8 cellular contexts compared by ENCODE assay signal in the genomic region with DNA sequence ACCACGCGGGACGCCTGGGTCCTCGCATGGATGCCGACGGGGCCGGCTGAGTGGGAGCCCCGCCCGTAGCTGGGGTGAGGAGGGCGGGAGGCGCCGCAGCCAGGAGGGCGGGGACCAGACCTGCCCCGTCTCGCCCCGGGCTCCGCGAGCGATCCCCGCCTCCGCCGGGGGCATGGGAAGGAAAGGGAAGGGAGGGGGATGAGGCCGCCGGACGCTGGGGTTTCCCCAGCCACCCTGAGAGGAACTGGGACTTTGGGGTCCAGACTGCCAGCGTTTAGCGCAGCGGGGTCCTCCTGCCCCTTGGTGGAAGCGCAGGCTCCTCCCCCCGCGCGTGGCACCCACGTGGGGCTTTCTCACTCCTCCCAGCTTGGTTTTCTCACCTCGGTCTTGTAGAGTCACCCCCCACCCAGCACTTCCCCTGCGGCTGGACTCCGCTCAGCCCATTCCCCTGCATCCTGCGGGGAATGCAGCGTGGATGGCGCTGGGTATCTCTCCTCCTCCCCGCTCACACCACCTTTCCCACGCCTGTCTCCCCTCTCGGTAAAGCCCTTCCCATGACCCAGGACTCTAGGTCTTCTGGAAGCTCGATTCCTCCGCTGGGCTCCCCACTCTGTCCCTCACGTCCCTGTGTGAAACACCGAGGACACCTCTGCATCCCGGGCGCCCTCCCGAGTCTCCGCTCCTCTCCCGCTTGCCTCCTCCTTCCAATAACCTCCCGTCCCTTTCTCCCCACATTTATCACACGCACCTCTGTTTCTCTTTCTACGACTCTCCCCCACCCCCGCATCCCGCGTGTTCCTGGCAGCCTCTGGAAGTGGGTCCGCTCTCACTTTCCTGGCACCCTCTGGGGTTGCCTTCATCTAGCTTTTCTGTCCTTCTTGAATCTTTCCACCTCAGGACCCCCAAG. TPM values are rescaled to one million over a fixed set of nuclear protein-coding genes. Genes with fewer than 3 reads are reported as not detected.
DNase-seq lines count a peak whose midpoint lies in the region; ATAC-seq and TF ChIP-seq lines count a peak whose summit lies in the region.

No MANE protein-coding gene starts in this region.

- H3K4me3 ChIP-seq in CD4-positive, CD25-positive, alpha-beta regulatory T cell (ENCODE audit: low read depth, low read length) = peak overlapping the region; percentile 97
- peak overlapping the region; percentile 88 for H3K4me3 ChIP-seq in lower lobe of right lung

- H3K4me1 ChIP-seq in CD4-positive, CD25-positive, alpha-beta regulatory T cell (ENCODE audit: control insufficient read depth, insufficient read depth, low read length, poor library complexity, severe bottlenecking) = peaks cover 62% of the 10 kb centered on the region
- H3K4me1 ChIP-seq in lower lobe of right lung = peaks cover 52% of the 10 kb centered on the region

- peaks cover 0 to 4% (median 0%) of the 10 kb centered on the region in 7 donors for H3K9me3 Mint-ChIP-seq in CD4-positive, CD25-positive, alpha-beta regulatory T cell
- no peaks in the 10 kb centered on the region for H3K9me3 Mint-ChIP-seq in dendritic cell treated with granulocyte-macrophage colony-stimulating factor and Interleukin-4, amounts not matched to agents 40 ng/mL and 50 ng/mL, for 4 days

- H3K4me1 Mint-ChIP-seq in CD4-positive, CD25-positive, alpha-beta regulatory T cell = peaks cover 16 to 63% (median 41%) of the 10 kb centered on the region in 4 donors
- peaks cover 54% of the 10 kb centered on the region for H3K4me1 Mint-ChIP-seq in dendritic cell treated with granulocyte-macrophage colony-stimulating factor and Interleukin-4, amounts not matched to agents 40 ng/mL and 50 ng/mL, for 4 days (ENCODE audit: low read depth)

- peaks cover 12% of the 10 kb centered on the region for H3K36me3 Mint-ChIP-seq in CD4-positive, CD25-positive, alpha-beta regulatory T cell
- H3K36me3 Mint-ChIP-seq in dendritic cell treated with granulocyte-macrophage colony-stimulating factor and Interleukin-4, amounts not matched to agents 40 ng/mL and 50 ng/mL, for 4 days (ENCODE audit: low read depth) = peaks cover 80% of the 10 kb centered on the region

- peak overlapping the region; percentile 64 to 99 (median 98) for H3K27ac Mint-ChIP-seq in CD4-positive, CD25-positive, alpha-beta regulatory T cell
- peak overlapping the region; percentile 88 for H3K27ac Mint-ChIP-seq in dendritic cell treated with granulocyte-macrophage colony-stimulating factor and Interleukin-4, amounts not matched to agents 40 ng/mL and 50 ng/mL, for 4 days

- H3K27me3 Mint-ChIP-seq in CD4-positive, CD25-positive, alpha-beta regulatory T cell = peaks cover 5% of the 10 kb centered on the region
- no peaks in the 10 kb centered on the region for H3K27me3 Mint-ChIP-seq in dendritic cell treated with granulocyte-macrophage colony-stimulating factor and Interleukin-4, amounts not matched to agents 40 ng/mL and 50 ng/mL, for 4 days

- TF ChIP-seq CTCF in lower lobe of right lung (IDR thresholded peaks at IDR 0.05) = no peak

- H3K36me3 ChIP-seq in CD4-positive, CD25-positive, alpha-beta regulatory T cell (ENCODE audit: control insufficient read depth, insufficient read depth, low read length) = peaks cover 11% of the 10 kb centered on the region
- H3K36me3 ChIP-seq in KOPT-K1 (ENCODE audit: insufficient read depth, low read length) = peaks cover 24% of the 10 kb centered on the region; the same call in 1 of the 2 replicates
- H3K36me3 ChIP-seq in lower lobe of right lung = peaks cover 19% of the 10 kb centered on the region

- H3K4me3 Mint-ChIP-seq in CD4-positive, CD25-positive, alpha-beta regulatory T cell = peak overlapping the region; percentile 97 to 100 (median 100)
- H3K4me3 Mint-ChIP-seq in dendritic cell treated with granulocyte-macrophage colony-stimulating factor and Interleukin-4, amounts not matched to agents 40 ng/mL and 50 ng/mL, for 4 days = peak overlapping the region; percentile 100

- peak; percentile 59 to 62 for ATAC-seq in CD4-positive, CD25-positive, alpha-beta regulatory T cell (ENCODE audit: low read depth in 2 of 2)
- ATAC-seq in GM19463 (IDR thresholded peaks at IDR 0.05; ENCODE audit: unreplicated experiment) (peak; percentile 45), lower lobe of right lung (peak; percentile 70 to 71)

- peak overlapping the region; percentile 92 for H3K27ac ChIP-seq in CD4-positive, CD25-positive, alpha-beta regulatory T cell (ENCODE audit: insufficient read depth, low read length, poor library complexity, severe bottlenecking)
- peak overlapping the region; percentile 75 for H3K27ac ChIP-seq in KOPT-K1 (ENCODE audit: low read depth, low read length, poor library complexity, severe bottlenecking)
- peak overlapping the region; percentile 84 for H3K27ac ChIP-seq in lower lobe of right lung

- H3K27me3 ChIP-seq in CD4-positive, CD25-positive, alpha-beta regulatory T cell (ENCODE audit: control insufficient read depth, insufficient read depth, low read length) = no peaks in the 10 kb centered on the region
- no peaks in the 10 kb centered on the region for H3K27me3 ChIP-seq in lower lobe of right lung (ENCODE audit: low read depth)

- no peaks in the 10 kb centered on the region for H3K9me3 ChIP-seq in CD4-positive, CD25-positive, alpha-beta regulatory T cell (ENCODE audit: control insufficient read depth in 2 of 2, low read length in 2 of 2)
- H3K9me3 ChIP-seq in KOPT-K1 (ENCODE audit: insufficient read depth, low read length, poor library complexity, severe bottlenecking) (no peaks in the 10 kb centered on the region), lower lobe of right lung (no peaks in the 10 kb centered on the region)

- intact Hi-C loops in dendritic cell treated with granulocyte-macrophage colony-stimulating factor and Interleukin-4, amounts not matched to agents 40 ng/mL and 50 ng/mL, for 4 days (cut with micrococcal nuclease) = loop anchor here (1.0 to 10.0 kb wide), 3 partner anchors 39 to 73 kb away; a partner anchor contains a TSS
- intact Hi-C loops in lower lobe of right lung (cut with DNase I) = no loop called here

- peak; percentile 84 to 88 (median 87) for DNase-seq in CD4-positive, CD25-positive, alpha-beta regulatory T cell
- DNase-seq in activated CD4-positive, alpha-beta T cell treated with anti-CD3 and anti-CD28 coated beads for 48 hours = peak; percentile 86
- peak; percentile 85 for DNase-seq in lower lobe of right lung
- DNase-seq in stimulated activated CD4-positive, alpha-beta T cell treated with anti-CD3 and anti-CD28 coated beads, TNF-alpha, amount 100 ng/mL, for 48 hours (ENCODE audit: low read depth in 3 of 3) = peak; percentile 55 to 73 (median 65)
- no peak for DNase-seq in NCI-H510A (lab: John Stamatoyannopoulos, UW)

RNA-seq across cellular contexts. Expression of a gene that starts 2.1 kb away (rescaled TPM):
- total RNA-seq in CD4-positive, CD25-positive, alpha-beta regulatory T cell = 414 TPM
- 10 to 100 TPM; 31.6 to 51.8 (median 46.9) TPM for polyA plus RNA-seq in CD4-positive, CD25-positive, alpha-beta regulatory T cell
- 114 TPM for total RNA-seq in lower lobe of right lung

RNA-seq across cellular contexts. Expression of a gene that starts 12.4 kb away (rescaled TPM):
- 22.3 TPM for total RNA-seq in CD4-positive, CD25-positive, alpha-beta regulatory T cell
- 10 to 100 TPM; 23.9 to 28.4 (median 24.3) TPM for polyA plus RNA-seq in CD4-positive, CD25-positive, alpha-beta regulatory T cell
- total RNA-seq in lower lobe of right lung = 8.2 TPM

RNA-seq across cellular contexts. Expression of a gene that starts 24.7 kb away (rescaled TPM):
- total RNA-seq in CD4-positive, CD25-positive, alpha-beta regulatory T cell = 12.4 TPM
- 1 to 10 TPM; 2.0 to 7.5 (median 4.0) TPM for polyA plus RNA-seq in CD4-positive, CD25-positive, alpha-beta regulatory T cell
- 29.8 TPM for total RNA-seq in lower lobe of right lung

RNA-seq across cellular contexts. Expression of a gene that starts 41.6 kb away (rescaled TPM):
- 43.7 TPM for total RNA-seq in CD4-positive, CD25-positive, alpha-beta regulatory T cell
- 10 to 100 TPM; 17.7 to 21.8 (median 19.6) TPM for polyA plus RNA-seq in CD4-positive, CD25-positive, alpha-beta regulatory T cell
- 30.3 TPM for total RNA-seq in lower lobe of right lung

RNA-seq across cellular contexts. Expression of a gene that starts 45.6 kb away (rescaled TPM):
- total RNA-seq in CD4-positive, CD25-positive, alpha-beta regulatory T cell = 13.9 TPM
- polyA plus RNA-seq in CD4-positive, CD25-positive, alpha-beta regulatory T cell = 10 to 100 TPM; 46.1 to 65.3 (median 58.6) TPM
- total RNA-seq in lower lobe of right lung = 13.2 TPM
